ENCODE assay signal across 8 cellular contexts in genomic region chr5:14869286-14870164, GRCh38. TPM values are rescaled to one million over a fixed set of nuclear protein-coding genes. Genes with fewer than 3 reads are reported as not detected.
DNase-seq lines count a peak whose midpoint lies in the region; ATAC-seq and TF ChIP-seq lines count a peak whose summit lies in the region.

No MANE protein-coding gene starts in this region.

- peaks cover 0 to 39% (median 0%) of the 10 kb centered on the region in 3 donors for H3K4me1 ChIP-seq in gastroesophageal sphincter

- peaks cover 9% of the 10 kb centered on the region for H3K27me3 Mint-ChIP-seq in activated CD4-positive, alpha-beta T cell treated with anti-CD3 and anti-CD28 coated beads, Interleukin-2, amount 10 ng/mL, durations not matched to agents 24 days and 14 days

- intact Hi-C loops in activated CD4-positive, alpha-beta T cell treated with anti-CD3 and anti-CD28 coated beads, Interleukin-2, amount 10 ng/mL, durations not matched to agents 24 days and 14 days (cut with micrococcal nuclease), result loop anchor here (1.0 to 10.0 kb wide), 9 partner anchors 57 to 725 kb away; partner anchors contain the start of genes OTULINL and TRIO

- peaks cover 1% of the 10 kb centered on the region for H3K36me3 Mint-ChIP-seq in activated CD4-positive, alpha-beta T cell treated with anti-CD3 and anti-CD28 coated beads, Interleukin-2, amount 10 ng/mL, durations not matched to agents 24 days and 14 days (ENCODE audit: low read depth)

- no peak for TF ChIP-seq EP300 in gastroesophageal sphincter (IDR thresholded peaks at IDR 0.05)

- peak overlapping the region in 1 of 4 donors; percentile 98 for H3K27ac ChIP-seq in gastroesophageal sphincter

- H3K27ac Mint-ChIP-seq in activated CD4-positive, alpha-beta T cell treated with anti-CD3 and anti-CD28 coated beads, Interleukin-2, amount 10 ng/mL, durations not matched to agents 24 days and 14 days, result peak overlapping the region; percentile 86

- no peaks in the 10 kb centered on the region for H3K9me3 Mint-ChIP-seq in activated CD4-positive, alpha-beta T cell treated with anti-CD3 and anti-CD28 coated beads, Interleukin-2, amount 10 ng/mL, durations not matched to agents 24 days and 14 days

- no peak for ATAC-seq in gastroesophageal sphincter
- no peak for ATAC-seq in esophagus mucosa

- DNase-seq in HFF-Myc (ENCODE audit: extremely low read depth, low read depth) (no peak), mesenteric fat pad (ENCODE audit: low spot score) (no peak), dermis blood vessel endothelial cell (no peak)
- peak; percentile 63 for DNase-seq in activated CD4-positive, alpha-beta T cell treated with anti-CD3 and anti-CD28 coated beads, Interleukin-2, amount 10 ng/mL, durations not matched to agents 24 days and 14 days
- DNase-seq in stimulated activated CD4-positive, alpha-beta T cell treated with anti-CD3 and anti-CD28 coated beads, Interleukin-2, amount 100 ng/mL, for 24 hours, result peak; percentile 45 to 50
- DNase-seq in effector CD4-positive, alpha-beta T cell, result no peak

- peak overlapping the region; percentile 84 for H3K4me3 Mint-ChIP-seq in activated CD4-positive, alpha-beta T cell treated with anti-CD3 and anti-CD28 coated beads, Interleukin-2, amount 10 ng/mL, durations not matched to agents 24 days and 14 days

- no peaks in the 10 kb centered on the region for H3K9me3 ChIP-seq in gastroesophageal sphincter

- WGBS in gastroesophageal sphincter (ENCODE audit: low coverage in 1 of 2), 2 donors, result 44 to 55% methylated on average over 9 to 11 of the region's 11 CpGs

- no peaks in the 10 kb centered on the region for H3K36me3 ChIP-seq in gastroesophageal sphincter

- H3K4me1 Mint-ChIP-seq in activated CD4-positive, alpha-beta T cell treated with anti-CD3 and anti-CD28 coated beads, Interleukin-2, amount 10 ng/mL, durations not matched to agents 24 days and 14 days, result peaks cover 26% of the 10 kb centered on the region

- TF ChIP-seq POLR2A in gastroesophageal sphincter (IDR thresholded peaks at IDR 0.05), result no peak

- H3K4me3 ChIP-seq in HFF-Myc (replicated peaks; ENCODE audit: low read depth, low read length), result peak overlapping the region; percentile 57
- H3K4me3 ChIP-seq in gastroesophageal sphincter, result peak overlapping the region; percentile 95 to 96

- H3K27me3 ChIP-seq in gastroesophageal sphincter, result no peaks in the 10 kb centered on the region

- no peak for TF ChIP-seq CTCF in HFF-Myc (IDR thresholded peaks at IDR 0.05; ENCODE audit: low read depth, low read length, missing control alignments)
- no peak for TF ChIP-seq CTCF in gastroesophageal sphincter (IDR thresholded peaks at IDR 0.05)

RNA-seq across cellular contexts. Expression of gene ANKH, which starts 2.1 kb away (rescaled TPM):
- 41.6 and 46.7 TPM in 2 replicates for total RNA-seq in activated CD4-positive, alpha-beta T cell treated with anti-CD3 and anti-CD28 coated beads, Interleukin-2, amount 10 ng/mL, durations not matched to agents 24 days and 14 days
- total RNA-seq in gastroesophageal sphincter, result 10 to 100 TPM; 30.0 to 45.2 (median 36.0) TPM
- total RNA-seq in esophagus mucosa, result 25.5 TPM
- total RNA-seq in mesenteric fat pad, result 78.1 TPM
- 21.8 and 27.9 TPM in 2 replicates for total RNA-seq in dermis blood vessel endothelial cell

Comparison
In these comparisons a context has a peak if more than half of its experiments do, and no peak if none do; other contexts are left out.
1. DNase-seq: peak in activated CD4-positive, alpha-beta T cell treated with anti-CD3 and anti-CD28 coated beads, Interleukin-2, amount 10 ng/mL, durations not matched to agents 24 days and 14 days (single experiment) and stimulated activated CD4-positive, alpha-beta T cell treated with anti-CD3 and anti-CD28 coated beads, Interleukin-2, amount 100 ng/mL, for 24 hours (2 of 2); none in HFF-Myc (single experiment), mesenteric fat pad (single experiment), effector CD4-positive, alpha-beta T cell (single experiment) and dermis blood vessel endothelial cell (single experiment).